9 cellular contexts compared by ENCODE assay signal in genomic region chr1:162070825-162071224, GRCh38. TPM values are rescaled to one million over a fixed set of nuclear protein-coding genes. Genes with fewer than 3 reads are reported as not detected.
A peak's percentile ranks its signal among the peaks of the same experiment; 100 is the strongest.
DNase-seq lines count a peak whose midpoint lies in the region; ATAC-seq and TF ChIP-seq lines count a peak whose summit lies in the region.
"Had no signal": no experiment of that assay in that cellular context is flagged by ENCODE, and none has a peak within 500 bp of the region (broad histone marks: within the 10 kb centered on the region; RNA-seq: fewer than 3 reads in every experiment).

No MANE protein-coding gene starts in this region.

- H3K9ac ChIP-seq in trophoblast cell (ENCODE audit: low read length), result no peak overlapping the region

- intact Hi-C loops in Panc1 (cut with micrococcal nuclease; ENCODE audit: unreplicated experiment), result loop anchor here (5.0 kb wide), 1 partner anchor 61 kb away; no protein-coding TSS in a partner anchor

- H3K18ac ChIP-seq in trophoblast cell (ENCODE audit: low read length), result no peak overlapping the region

- no peak overlapping the region for H4K8ac ChIP-seq in trophoblast cell (ENCODE audit: low read depth, low read length)

- peak; percentile 42 for DNase-seq in H7
- no peak for DNase-seq in Panc1 (ENCODE audit: low read depth, low spot score)
- no peak for DNase-seq in right atrium auricular region (ENCODE audit: low spot score)
- no peak for DNase-seq in trophoblast cell
- DNase-seq in NCI-H345 (lab: John Stamatoyannopoulos, UW), result no peak
- no peak for DNase-seq in NAMALWA (ENCODE audit: low spot score)
- DNase-seq: activated CD8-positive, alpha-beta memory T cell treated with anti-CD3 and anti-CD28 coated beads, Interleukin-2, amount 10 ng/mL, durations not matched to agents 7 days and 5 days had no signal

- no peak for TF ChIP-seq CTCF in Panc1 (IDR thresholded peaks at IDR 0.05)
- no peak for TF ChIP-seq CTCF in right atrium auricular region (IDR thresholded peaks at IDR 0.05)

- no CpG with 5 or more reads among the region's 7 CpGs for WGBS in trophoblast cell (ENCODE audit: extremely low coverage, insufficient coverage, insufficient read length)

- H2AK5ac ChIP-seq in trophoblast cell (ENCODE audit: low read length), result no peak overlapping the region

- H3K27ac ChIP-seq in Panc1 (ENCODE audit: low read length) (peak overlapping the region; percentile 95), right atrium auricular region (no peak overlapping the region), trophoblast cell (ENCODE audit: low read depth, low read length) (no peak overlapping the region)
- H3K27ac ChIP-seq: foreskin keratinocyte had no signal

- H3K4me2 ChIP-seq in trophoblast cell (ENCODE audit: low read length), result peak overlapping the region; percentile 75

- H3K14ac ChIP-seq in trophoblast cell (ENCODE audit: low read length), result no peak overlapping the region

- POLR2A ChIA-PET in Panc1 (lab: Charles Lee), result interaction anchor here (0.7 kb wide), 2 partner anchors 19 to 1700 kb away, joined by 3 read pairs; no protein-coding TSS in a partner anchor

- peaks cover 45% of the 10 kb centered on the region for H3K4me1 ChIP-seq in Panc1 (ENCODE audit: control insufficient read depth, insufficient read depth, low read length)
- peaks cover 0 to 28% of the 10 kb centered on the region in 2 donors for H3K4me1 ChIP-seq in right atrium auricular region
- H3K4me1 ChIP-seq in trophoblast cell (ENCODE audit: control insufficient read depth in 1 of 2, insufficient read depth in 2 of 2, low read length in 2 of 2), result peaks cover 5 to 11% of the 10 kb centered on the region in 2 experiments
- H3K4me1 ChIP-seq: foreskin keratinocyte had no signal

- peaks cover 8% of the 10 kb centered on the region; the same call in 1 of the 2 replicates for H3K9me3 ChIP-seq in Panc1 (ENCODE audit: control insufficient read depth, insufficient read depth, low read depth, low read length)
- no peaks in the 10 kb centered on the region for H3K9me3 ChIP-seq in right atrium auricular region
- H3K9me3 ChIP-seq in trophoblast cell (ENCODE audit: insufficient read depth, low read depth, low read length), result peaks cover 3% of the 10 kb centered on the region

- H3K79me1 ChIP-seq in trophoblast cell (ENCODE audit: low read length), result peaks cover 3% of the 10 kb centered on the region

- ATAC-seq in Panc1, result no peak
- no peak for ATAC-seq in HG02970 (IDR thresholded peaks at IDR 0.05; ENCODE audit: low FRiP score, unreplicated experiment)
- ATAC-seq: activated CD8-positive, alpha-beta memory T cell treated with anti-CD3 and anti-CD28 coated beads, Interleukin-2, amount 10 ng/mL, durations not matched to agents 7 days and 5 days had no signal

- peaks cover 3% of the 10 kb centered on the region for H3K27me3 ChIP-seq in H7 (ENCODE audit: control insufficient read depth, insufficient read depth, low read length)
- H3K27me3 ChIP-seq in Panc1 (ENCODE audit: control insufficient read depth, insufficient read depth, low read length), result no peaks in the 10 kb centered on the region
- H3K27me3 ChIP-seq in right atrium auricular region, result no peaks in the 10 kb centered on the region
- no peaks in the 10 kb centered on the region for H3K27me3 ChIP-seq in trophoblast cell (ENCODE audit: insufficient read depth, low read length)

- H3K23ac ChIP-seq in trophoblast cell (ENCODE audit: low read length), result no peak overlapping the region

- no peak overlapping the region for H4K12ac ChIP-seq in trophoblast cell (ENCODE audit: low read depth, low read length)

- H2BK120ac ChIP-seq in trophoblast cell (ENCODE audit: insufficient read depth, low read length, poor library complexity), result no peak overlapping the region

- BruUV-seq in Panc1 (replicated peaks; lab: Mats Ljungman, UMichigan), result no TSS peak

- no peaks in the 10 kb centered on the region for H3K36me3 ChIP-seq in H7 (replicated peaks; ENCODE audit: control insufficient read depth, insufficient read depth, low read length)
- H3K36me3 ChIP-seq in Panc1 (ENCODE audit: control insufficient read depth, insufficient read depth, low read length), result no peaks in the 10 kb centered on the region; the same call in 1 of the 2 replicates
- no peaks in the 10 kb centered on the region for H3K36me3 ChIP-seq in right atrium auricular region
- H3K36me3 ChIP-seq in trophoblast cell (ENCODE audit: control insufficient read depth in 1 of 2, insufficient read depth in 2 of 2, low read length in 2 of 2), result no peaks in the 10 kb centered on the region

- H3K4me3 ChIP-seq in H7 (ENCODE audit: insufficient read depth, low read depth, low read length) (peak overlapping the region; percentile 79), Panc1 (ENCODE audit: low read depth in 2 of 2, low read length in 2 of 2) (peak overlapping the region; percentile 84 to 85), right atrium auricular region (peak overlapping the region; percentile 61 to 68), trophoblast cell (ENCODE audit: low read depth, low read length) (peak overlapping the region; percentile 3)

- H2BK5ac ChIP-seq in trophoblast cell (ENCODE audit: low read depth, low read length, poor library complexity), result no peak overlapping the region

- in situ Hi-C loops in Panc1 (cut with HindIII; ENCODE audit: low pct_unique_long_range_greater_than_20kb, low sequenced_read_pairs), result no loop called here

- no peak overlapping the region for H2AFZ ChIP-seq in trophoblast cell (ENCODE audit: insufficient read depth, low read length, poor library complexity)

- no peak overlapping the region for H3K4ac ChIP-seq in trophoblast cell (ENCODE audit: low read depth, low read length)

- H2BK12ac ChIP-seq in trophoblast cell (ENCODE audit: low read length), result no peak overlapping the region

- H4K91ac ChIP-seq in trophoblast cell (ENCODE audit: low read depth, low read length), result no peak overlapping the region

- no peaks in the 10 kb centered on the region for H3K79me2 ChIP-seq in trophoblast cell (ENCODE audit: control insufficient read depth, insufficient read depth, low read length, poor library complexity)

- CTCF ChIA-PET in Panc1 (lab: Charles Lee), result interaction anchor here (0.6 kb wide), 1 partner anchor 143 kb away, joined by 3 read pairs; no protein-coding TSS in a partner anchor

RNA-seq across cellular contexts. Expression of gene NOS1AP, which starts 1.3 kb away (rescaled TPM):
- total RNA-seq in H7 (2014; rRNA removed; shearing (Covaris generic)), result 5.4 and 5.6 TPM in 2 replicates
- total RNA-seq in Panc1 (2021; ENCODE audit: unreplicated experiment) (27.9 TPM), right atrium auricular region (1 to 10 TPM; 2.2 to 2.4 TPM)
- polyA plus RNA-seq in Panc1 (2012; ENCODE audit: insufficient read length), result 20.0 TPM
- polyA plus RNA-seq in trophoblast cell (2013), result 2.3 and 2.7 TPM in 2 replicates
- total RNA-seq: activated CD8-positive, alpha-beta memory T cell treated with anti-CD3 and anti-CD28 coated beads, Interleukin-2, amount 10 ng/mL, durations not matched to agents 7 days and 5 days had no signal

RNA-seq across cellular contexts. Expression of gene OLFML2B, which starts 47.2 kb away (rescaled TPM):
- 0.45 and 0.92 TPM in 2 replicates for total RNA-seq in H7 (2014; rRNA removed; shearing (Covaris generic))
- 1.5 TPM for total RNA-seq in Panc1 (2021; ENCODE audit: unreplicated experiment)
- polyA plus RNA-seq in Panc1 (2012; ENCODE audit: insufficient read length), result 2.7 TPM
- total RNA-seq in right atrium auricular region, result 1 to 10 TPM; 4.5 to 9.2 TPM
- polyA plus RNA-seq in trophoblast cell (2013), result 0.22 and 0.33 TPM in 2 replicates
- total RNA-seq: activated CD8-positive, alpha-beta memory T cell treated with anti-CD3 and anti-CD28 coated beads, Interleukin-2, amount 10 ng/mL, durations not matched to agents 7 days and 5 days had no signal

Comparison
In these comparisons a context has a peak if more than half of its experiments do, and no peak if none do; other contexts are left out.
1. H3K4me3 ChIP-seq: peak in every context shown above with its lines; median percentile 84 in Panc1; 79 in H7; 64 in right atrium auricular region; 3 in trophoblast cell.